ENCODE assay signal across 6 cellular contexts in the genomic region with DNA sequence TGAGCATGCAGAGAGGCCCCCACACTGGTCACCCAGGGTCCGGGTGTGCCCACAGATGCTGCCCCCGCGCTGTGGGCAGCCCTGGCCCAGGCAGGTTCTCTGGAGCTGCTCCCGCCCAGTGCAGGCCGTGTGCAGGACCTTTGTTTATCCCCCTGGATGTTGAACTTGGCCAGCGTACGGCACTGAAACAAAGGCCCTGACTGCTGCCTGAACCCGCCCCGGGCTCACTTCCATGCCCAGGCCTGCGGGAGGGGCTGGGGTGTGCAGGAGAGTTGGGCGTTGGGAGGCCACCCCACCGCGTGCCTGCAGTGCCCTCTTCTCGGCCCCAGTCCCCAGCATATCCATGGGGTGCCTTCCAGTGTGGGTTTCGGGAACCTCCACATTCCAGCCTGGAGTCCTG. TPM values are rescaled to one million over a fixed set of nuclear protein-coding genes. Genes with fewer than 3 reads are reported as not detected.
A peak's percentile ranks its signal among the peaks of the same experiment; 100 is the strongest.
DNase-seq lines count a peak whose midpoint lies in the region; ATAC-seq, FAIRE-seq and TF ChIP-seq lines count a peak whose summit lies in the region.
"Not testable (repeated sequence)": the region's sequence is repeated elsewhere in the genome, so short reads cannot be mapped to it uniquely, and the experiment has no call there.

No MANE protein-coding gene starts in this region.

- not testable (repeated sequence) for H4K20me1 ChIP-seq in endothelial cell of umbilical vein (replicated peaks; ENCODE audit: control insufficient read depth, extremely low read depth, insufficient read depth, low read length); keratinocyte (ENCODE audit: control insufficient read depth, extremely low read depth, insufficient read depth, low read length); HepG2 (ENCODE audit: insufficient read depth, low read length)

- dilution Hi-C loops in endothelial cell of umbilical vein (cut with MboI; ENCODE audit: extremely low pct_ligation_motif_present, low sequenced_read_pairs); keratinocyte (cut with MboI; ENCODE audit: extremely low pct_ligation_motif_present, low sequenced_read_pairs): not testable (repeated sequence)

- not testable (repeated sequence) for H3K27ac ChIP-seq in endothelial cell of umbilical vein (ENCODE audit: insufficient read depth, low read depth, low read length); keratinocyte (ENCODE audit: control insufficient read depth, insufficient read depth, low read length); HepG2 (ENCODE audit: extremely low read length, insufficient read depth, low read length); upper lobe of right lung

- not testable (repeated sequence) for H3K4me2 ChIP-seq in endothelial cell of umbilical vein (ENCODE audit: insufficient read depth, low read length); keratinocyte (ENCODE audit: control insufficient read depth, extremely low read depth, insufficient read depth, low read depth, low read length); HepG2 (ENCODE audit: low read depth, low read length)

- TF ChIP-seq EP300 in HepG2 (IDR thresholded peaks at IDR 0.05; ENCODE audit: low read depth in 2 of 2, low read length in 2 of 2); HepG2 (CRISPR knock-in tag; IDR thresholded peaks at IDR 0.05; ENCODE audit: borderline replicate concordance): not testable (repeated sequence)

- no CpG with 5 or more reads among the region's 15 CpGs for WGBS in HepG2 (ENCODE audit: low lambda C conversion rate)

- POLR2A ChIA-PET in endothelial cell of umbilical vein (lab: Charles Lee); HepG2 (lab: Yijun Ruan, JAX): not testable (repeated sequence)

- not testable (repeated sequence) for TF ChIP-seq POLR2A in endothelial cell of umbilical vein (IDR thresholded peaks at IDR 0.05; ENCODE audit: low read depth, low read length); HepG2 (IDR thresholded peaks at IDR 0.05; ENCODE audit: insufficient read depth in 1 of 2, low read depth in 2 of 2, low read length in 2 of 2)

- ATAC-seq in left ventricle myocardium superior, result peak; percentile 30
- peak; percentile 37; the same call in 2 of the 3 replicates for ATAC-seq in HepG2
- peak; percentile 27 for ATAC-seq in upper lobe of right lung

- CTCF ChIA-PET in endothelial cell of umbilical vein (lab: Charles Lee); HepG2 (lab: Yijun Ruan, JAX; ENCODE audit: low intra/inter-chr PET ratio, low total read pairs): not testable (repeated sequence)

- not testable (repeated sequence) for TF ChIP-seq CTCF in endothelial cell of umbilical vein (IDR thresholded peaks at IDR 0.05; ENCODE audit: extremely low read depth in 1 of 2, insufficient read depth in 1 of 2, low read depth in 1 of 2, low read length in 2 of 2); keratinocyte (optimal IDR thresholded peaks at IDR 0.05 in 1 of 3, IDR thresholded peaks at IDR 0.05 in 1 of 3, conservative IDR thresholded peaks at IDR 0.05 in 1 of 3; ENCODE audit: extremely low read depth in 1 of 3, insufficient read depth in 2 of 3, low read length in 3 of 3); HepG2 (CRISPR knock-in tag; IDR thresholded peaks at IDR 0.05); upper lobe of right lung (IDR thresholded peaks at IDR 0.05)

- H3K4me3 ChIP-seq in MG63; endothelial cell of umbilical vein (replicated peaks in 1 of 3; ENCODE audit: insufficient read depth in 1 of 3, low read depth in 1 of 3, low read length in 3 of 3); keratinocyte (ENCODE audit: control insufficient read depth in 2 of 3, extremely low read depth in 1 of 3, insufficient read depth in 2 of 3, low read depth in 1 of 3, low read length in 3 of 3); HepG2 (replicated peaks in 1 of 3; ENCODE audit: insufficient read depth in 1 of 3, low read depth in 2 of 3, low read length in 3 of 3); upper lobe of right lung: not testable (repeated sequence)

- H3K79me2 ChIP-seq in endothelial cell of umbilical vein (ENCODE audit: control insufficient read depth, insufficient read depth, low read length); keratinocyte (ENCODE audit: control insufficient read depth, insufficient read depth, low read length); HepG2 (ENCODE audit: insufficient read depth, low read length): not testable (repeated sequence)

- not testable (repeated sequence) for H2AFZ ChIP-seq in endothelial cell of umbilical vein (ENCODE audit: low read depth, low read length); keratinocyte (ENCODE audit: control insufficient read depth, low read length); HepG2 (ENCODE audit: low read length)

- H3K9ac ChIP-seq in endothelial cell of umbilical vein (replicated peaks; ENCODE audit: extremely low read depth, insufficient read depth, low read length); keratinocyte (ENCODE audit: control insufficient read depth, extremely low read depth, insufficient read depth, low read length); HepG2 (ENCODE audit: insufficient read depth, low read depth, low read length): not testable (repeated sequence)

- H3K27me3 ChIP-seq in MG63; endothelial cell of umbilical vein (ENCODE audit: control insufficient read depth in 2 of 2, insufficient read depth in 2 of 2, low read length in 2 of 2); keratinocyte (ENCODE audit: control insufficient read depth, extremely low read depth, insufficient read depth, low read length); HepG2 (ENCODE audit: control insufficient read depth in 1 of 2, insufficient read depth in 2 of 2, low read length in 2 of 2); upper lobe of right lung: not testable (repeated sequence)

- intact Hi-C loops in endothelial cell of umbilical vein (cut with micrococcal nuclease); left ventricle myocardium superior (cut with micrococcal nuclease); HepG2 (cut with micrococcal nuclease; ENCODE audit: unreplicated experiment); upper lobe of right lung (cut with DNase I): not testable (repeated sequence)

- peak; percentile 59 for FAIRE-seq in endothelial cell of umbilical vein (lab: Jason Lieb, UNC)
- peak; percentile 13 for FAIRE-seq in keratinocyte (lab: Jason Lieb, UNC)
- FAIRE-seq in HepG2 (lab: Jason Lieb, UNC), result not testable (repeated sequence)

- H3K9me1 ChIP-seq in endothelial cell of umbilical vein (replicated peaks; ENCODE audit: control insufficient read depth, extremely low read depth, insufficient read depth, low read length); keratinocyte (ENCODE audit: control insufficient read depth, extremely low read depth, insufficient read depth, low read length): not testable (repeated sequence)

- H3K36me3 ChIP-seq in MG63; endothelial cell of umbilical vein (ENCODE audit: control insufficient read depth in 2 of 2, extremely low read depth in 1 of 2, insufficient read depth in 2 of 2, low read length in 2 of 2); keratinocyte (ENCODE audit: control insufficient read depth in 2 of 2, extremely low read depth in 1 of 2, insufficient read depth in 2 of 2, low read length in 2 of 2); HepG2 (replicated peaks in 1 of 2; ENCODE audit: control insufficient read depth in 1 of 2, insufficient read depth in 2 of 2, low read length in 2 of 2); upper lobe of right lung: not testable (repeated sequence)

- peak; percentile 1 for DNase-seq in MG63
- DNase-seq in endothelial cell of umbilical vein (ENCODE audit: low read depth, low spot score); left ventricle myocardium superior; keratinocyte (ENCODE audit: low read depth, low spot score); HepG2 (ENCODE audit: low spot score); upper lobe of right lung: not testable (repeated sequence)

- not testable (repeated sequence) for BruUV-seq in endothelial cell of umbilical vein (replicated peaks; lab: Mats Ljungman, UMichigan); HepG2 (replicated peaks; lab: Mats Ljungman, UMichigan)

- in situ Hi-C loops in HepG2 (cut with HindIII; ENCODE audit: extremely low pct_ligation_motif_present, low pct_unique_long_range_greater_than_20kb), result not testable (repeated sequence)

- not testable (repeated sequence) for H3K4me1 ChIP-seq in endothelial cell of umbilical vein (ENCODE audit: control insufficient read depth, extremely low read depth, insufficient read depth, low read length); keratinocyte (ENCODE audit: control insufficient read depth, extremely low read depth, insufficient read depth, low read length); HepG2 (ENCODE audit: insufficient read depth, low read length); upper lobe of right lung

- not testable (repeated sequence) for TF ChIP-seq RAD21 in HepG2 (CRISPR knock-in tag; IDR thresholded peaks at IDR 0.05)

- not testable (repeated sequence) for H3K9me3 ChIP-seq in MG63; endothelial cell of umbilical vein (replicated peaks; ENCODE audit: control insufficient read depth, insufficient read depth, low read length); keratinocyte (ENCODE audit: control insufficient read depth, low read depth, low read length); HepG2 (ENCODE audit: low read length); upper lobe of right lung

RNA-seq across cellular contexts. Expression of a gene that starts 32.5 kb away (rescaled TPM):
- total RNA-seq in MG63 (2014; rRNA removed; shearing (Covaris generic); ENCODE audit: low replicate concordance), result 41.1 and 42.6 TPM in 2 replicates
- total RNA-seq in endothelial cell of umbilical vein, result 7.6 and 43.2 TPM in 2 replicates
- polyA plus RNA-seq in endothelial cell of umbilical vein, result 16.3 and 22.3 TPM in 2 replicates
- polyA plus RNA-seq in endothelial cell of umbilical vein (2011; cell fraction: cytosol; rRNA removed), result 11.8 and 16.1 TPM in 2 replicates
- 48.9 and 62.3 TPM in 2 replicates for polyA plus RNA-seq in endothelial cell of umbilical vein (2011; cell fraction: nucleus; rRNA removed)
- polyA plus RNA-seq in endothelial cell of umbilical vein (2012), result 27.0 and 43.5 TPM in 2 replicates
- 6.8 and 25.7 TPM in 2 replicates for polyA minus RNA-seq in endothelial cell of umbilical vein
- polyA minus RNA-seq in endothelial cell of umbilical vein (2011; cell fraction: cytosol; rRNA and poly(A)+ RNA removed), result 17.3 TPM
- 11.1 and 15.4 TPM in 2 replicates for polyA minus RNA-seq in endothelial cell of umbilical vein (2011; cell fraction: nucleus; rRNA and poly(A)+ RNA removed)
- total RNA-seq in left ventricle myocardium superior, result 141 TPM
- polyA plus RNA-seq in keratinocyte, result 25.7 to 35.9 TPM (median 32.0 TPM) in 3 replicates
- 23.6 TPM for polyA plus RNA-seq in keratinocyte (2011; ENCODE audit: low read depth)
- polyA plus RNA-seq in keratinocyte (2011; cell fraction: cytosol; rRNA removed), result 20.4 and 37.9 TPM in 2 replicates
- polyA plus RNA-seq in keratinocyte (2011; cell fraction: nucleus; rRNA removed), result 44.7 and 49.3 TPM in 2 replicates
- polyA plus RNA-seq in keratinocyte (2012; ENCODE audit: low replicate concordance), result 17.7 and 38.8 TPM in 2 replicates
- 9.7 to 16.3 TPM (median 9.8 TPM) in 3 replicates for polyA minus RNA-seq in keratinocyte
- polyA minus RNA-seq in keratinocyte (2011; cell fraction: cytosol; rRNA and poly(A)+ RNA removed), result 47.2 TPM
- 13.9 and 17.4 TPM in 2 replicates for polyA minus RNA-seq in keratinocyte (2011; cell fraction: nucleus; rRNA and poly(A)+ RNA removed)
- total RNA-seq in HepG2 (2016; rRNA removed; fragmentation: Illumina TruSeq; extraction: Trizol), result 25.7 and 38.9 TPM in 2 replicates
- total RNA-seq in HepG2 (2016; cell fraction: cytosol; rRNA removed; fragmentation: Illumina TruSeq; extraction: Trizol; ENCODE audit: low read depth), result 7.6 and 8.8 TPM in 2 replicates
- 30.3 and 32.1 TPM in 2 replicates for total RNA-seq in HepG2 (2016; cell fraction: insoluble cytoplasmic fraction; rRNA removed; fragmentation: Illumina TruSeq; extraction: Trizol)
- total RNA-seq in HepG2 (2016; cell fraction: membrane; rRNA removed; fragmentation: Illumina TruSeq; extraction: Trizol), result 11.3 and 13.7 TPM in 2 replicates
- 17.4 and 20.1 TPM in 2 replicates for total RNA-seq in HepG2 (2016; cell fraction: nucleus; rRNA removed; fragmentation: Illumina TruSeq; extraction: Trizol)
- 24.2 and 31.8 TPM in 2 replicates for polyA plus RNA-seq in HepG2 (2011; rRNA removed)
- 28.0 and 35.4 TPM in 2 replicates for polyA plus RNA-seq in HepG2 (2011; cell fraction: cytosol; rRNA removed)
- polyA plus RNA-seq in HepG2 (2011; cell fraction: nucleus; rRNA removed), result 115 and 120 TPM in 2 replicates
- 19.3 and 24.3 TPM in 2 replicates for polyA plus RNA-seq in HepG2 (2012)
- 8.7 TPM in 2 replicates for polyA plus RNA-seq in HepG2 (2016; cell fraction: cytosol; fragmentation: Illumina TruSeq; extraction: Trizol; ENCODE audit: low read depth)
- polyA plus RNA-seq in HepG2 (2016; cell fraction: insoluble cytoplasmic fraction; fragmentation: Illumina TruSeq; extraction: Trizol; ENCODE audit: low read depth), result 41.9 and 46.2 TPM in 2 replicates
- polyA plus RNA-seq in HepG2 (2016; cell fraction: membrane; fragmentation: Illumina TruSeq; extraction: Trizol; ENCODE audit: low read depth), result 12.9 and 13.2 TPM in 2 replicates
- 48.1 and 49.2 TPM in 2 replicates for polyA plus RNA-seq in HepG2 (2016; cell fraction: nucleus; fragmentation: Illumina TruSeq; extraction: Trizol; ENCODE audit: insufficient read depth, low read depth)
- 19.6 and 28.8 TPM in 2 replicates for polyA minus RNA-seq in HepG2 (2011; rRNA and poly(A)+ RNA removed; ENCODE audit: low replicate concordance)
- polyA minus RNA-seq in HepG2 (2011; cell fraction: cytosol; rRNA and poly(A)+ RNA removed), result 11.9 and 18.7 TPM in 2 replicates
- 29.5 and 31.3 TPM in 2 replicates for polyA minus RNA-seq in HepG2 (2011; cell fraction: nucleus; rRNA and poly(A)+ RNA removed)
- total RNA-seq in upper lobe of right lung, result 44.5 TPM

RNA-seq across cellular contexts. Expression of a gene that starts 58.7 kb away (rescaled TPM):
- total RNA-seq in MG63 (2014; rRNA removed; shearing (Covaris generic); ENCODE audit: low replicate concordance), result 45.2 and 51.7 TPM in 2 replicates
- 7.2 and 31.8 TPM in 2 replicates for total RNA-seq in endothelial cell of umbilical vein
- 3.4 and 5.1 TPM in 2 replicates for polyA plus RNA-seq in endothelial cell of umbilical vein
- 2.7 TPM in 2 replicates for polyA plus RNA-seq in endothelial cell of umbilical vein (2011; cell fraction: cytosol; rRNA removed)
- 10.2 and 13.3 TPM in 2 replicates for polyA plus RNA-seq in endothelial cell of umbilical vein (2011; cell fraction: nucleus; rRNA removed)
- 17.9 and 20.3 TPM in 2 replicates for polyA plus RNA-seq in endothelial cell of umbilical vein (2012)
- 7.4 and 11.2 TPM in 2 replicates for polyA minus RNA-seq in endothelial cell of umbilical vein
- polyA minus RNA-seq in endothelial cell of umbilical vein (2011; cell fraction: cytosol; rRNA and poly(A)+ RNA removed), result 9.9 TPM
- 11.1 and 11.7 TPM in 2 replicates for polyA minus RNA-seq in endothelial cell of umbilical vein (2011; cell fraction: nucleus; rRNA and poly(A)+ RNA removed)
- 8.7 TPM for total RNA-seq in left ventricle myocardium superior
- polyA plus RNA-seq in keratinocyte, result 27.3 to 34.2 TPM (median 29.5 TPM) in 3 replicates
- polyA plus RNA-seq in keratinocyte (2011; ENCODE audit: low read depth), result 9.0 TPM
- 14.9 and 21.4 TPM in 2 replicates for polyA plus RNA-seq in keratinocyte (2011; cell fraction: cytosol; rRNA removed)
- 49.9 and 54.0 TPM in 2 replicates for polyA plus RNA-seq in keratinocyte (2011; cell fraction: nucleus; rRNA removed)
- 17.4 and 34.8 TPM in 2 replicates for polyA plus RNA-seq in keratinocyte (2012; ENCODE audit: low replicate concordance)
- polyA minus RNA-seq in keratinocyte, result 45.9 to 91.6 TPM (median 46.0 TPM) in 3 replicates
- 31.1 TPM for polyA minus RNA-seq in keratinocyte (2011; cell fraction: cytosol; rRNA and poly(A)+ RNA removed)
- 35.3 and 61.4 TPM in 2 replicates for polyA minus RNA-seq in keratinocyte (2011; cell fraction: nucleus; rRNA and poly(A)+ RNA removed)
- 17.0 and 17.7 TPM in 2 replicates for total RNA-seq in HepG2 (2016; rRNA removed; fragmentation: Illumina TruSeq; extraction: Trizol)
- 3.0 and 3.7 TPM in 2 replicates for total RNA-seq in HepG2 (2016; cell fraction: cytosol; rRNA removed; fragmentation: Illumina TruSeq; extraction: Trizol; ENCODE audit: low read depth)
- total RNA-seq in HepG2 (2016; cell fraction: insoluble cytoplasmic fraction; rRNA removed; fragmentation: Illumina TruSeq; extraction: Trizol), result 19.8 TPM in 2 replicates
- 4.1 and 5.3 TPM in 2 replicates for total RNA-seq in HepG2 (2016; cell fraction: membrane; rRNA removed; fragmentation: Illumina TruSeq; extraction: Trizol)
- total RNA-seq in HepG2 (2016; cell fraction: nucleus; rRNA removed; fragmentation: Illumina TruSeq; extraction: Trizol), result 10.7 and 12.9 TPM in 2 replicates
- 7.7 and 9.6 TPM in 2 replicates for polyA plus RNA-seq in HepG2 (2011; rRNA removed)
- 8.8 and 8.9 TPM in 2 replicates for polyA plus RNA-seq in HepG2 (2011; cell fraction: cytosol; rRNA removed)
- polyA plus RNA-seq in HepG2 (2011; cell fraction: nucleus; rRNA removed), result 16.7 and 17.7 TPM in 2 replicates
- 7.5 and 10.4 TPM in 2 replicates for polyA plus RNA-seq in HepG2 (2012)
- 0.66 and 0.87 TPM in 2 replicates for polyA plus RNA-seq in HepG2 (2016; cell fraction: cytosol; fragmentation: Illumina TruSeq; extraction: Trizol; ENCODE audit: low read depth)
- polyA plus RNA-seq in HepG2 (2016; cell fraction: insoluble cytoplasmic fraction; fragmentation: Illumina TruSeq; extraction: Trizol; ENCODE audit: low read depth), result 9.5 and 12.0 TPM in 2 replicates
- 0.99 and 1.2 TPM in 2 replicates for polyA plus RNA-seq in HepG2 (2016; cell fraction: membrane; fragmentation: Illumina TruSeq; extraction: Trizol; ENCODE audit: low read depth)
- polyA plus RNA-seq in HepG2 (2016; cell fraction: nucleus; fragmentation: Illumina TruSeq; extraction: Trizol; ENCODE audit: insufficient read depth, low read depth), result 13.3 and 15.6 TPM in 2 replicates
- 18.7 and 28.7 TPM in 2 replicates for polyA minus RNA-seq in HepG2 (2011; rRNA and poly(A)+ RNA removed; ENCODE audit: low replicate concordance)
- 6.6 and 6.7 TPM in 2 replicates for polyA minus RNA-seq in HepG2 (2011; cell fraction: cytosol; rRNA and poly(A)+ RNA removed)
- polyA minus RNA-seq in HepG2 (2011; cell fraction: nucleus; rRNA and poly(A)+ RNA removed), result 12.1 and 13.9 TPM in 2 replicates
- total RNA-seq in upper lobe of right lung, result 9.9 TPM
